ENCODE assay signal across 20 cellular contexts in the genomic region with DNA sequence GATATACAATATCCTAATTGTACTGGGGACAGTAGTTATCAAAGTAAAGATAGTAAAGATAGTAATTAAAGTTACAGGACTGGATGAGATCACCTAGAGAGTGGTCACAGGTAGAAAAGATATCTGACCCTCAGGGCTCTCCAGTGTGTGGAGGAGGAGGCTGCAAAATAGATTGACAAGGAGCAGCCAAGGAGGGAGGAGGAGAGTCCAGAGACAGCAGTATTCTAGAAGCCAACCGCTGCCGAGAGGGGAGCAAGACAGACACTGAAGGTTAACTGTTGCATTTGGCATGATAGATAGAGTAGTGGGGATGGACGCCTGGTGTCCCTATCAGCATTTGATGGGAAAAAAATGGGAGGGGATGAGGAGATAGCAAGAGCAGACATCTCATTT. TPM values are rescaled to one million over a fixed set of nuclear protein-coding genes. Genes with fewer than 3 reads are reported as not detected.
"Had no signal": no experiment of that assay in that cellular context is flagged by ENCODE, and none has a peak within 500 bp of the region (broad histone marks: within the 10 kb centered on the region; RNA-seq: fewer than 3 reads in every experiment).

No MANE protein-coding gene starts in this region.

- H3K4me1 ChIP-seq: colonic mucosa, prostate gland, transverse colon had no signal

- H3K9me3 Mint-ChIP-seq: activated CD4-positive, alpha-beta memory T cell treated with anti-CD3 and anti-CD28 coated beads, Interleukin-2, amount 10 ng/mL, durations not matched to agents 7 days and 5 days; activated T-helper 1 cell treated with anti-CD3 and anti-CD28 coated beads, Interleukin-12 subunit alpha, Interleukin-12 subunit beta, Interleukin-2, Interleukin-4 antibody, amounts not matched to agents 30 ng/mL and 10 ng/mL and 1 ng/mL, durations not matched to agents 14 hours and 24 hours and 36 hours had no signal

- H3K4me3 ChIP-seq: cardiac muscle cell, colonic mucosa, heart left ventricle, prostate gland, transverse colon had no signal

- H3K4me3 Mint-ChIP-seq: activated CD4-positive, alpha-beta memory T cell treated with anti-CD3 and anti-CD28 coated beads, Interleukin-2, amount 10 ng/mL, durations not matched to agents 7 days and 5 days; activated CD4-positive, alpha-beta T cell treated with anti-CD3 and anti-CD28 coated beads for 36 hours; activated T-helper 1 cell treated with anti-CD3 and anti-CD28 coated beads, Interleukin-12 subunit alpha, Interleukin-12 subunit beta, Interleukin-2, Interleukin-4 antibody, amounts not matched to agents 30 ng/mL and 10 ng/mL and 1 ng/mL, durations not matched to agents 14 hours and 24 hours and 36 hours; naive B cell had no signal

- H3K4me1 Mint-ChIP-seq: naive B cell had no signal

- H3K27ac ChIP-seq: cardiac muscle cell, colonic mucosa, prostate gland, transverse colon, WERI-Rb-1 had no signal

- H3K36me3 ChIP-seq: cardiac muscle cell, colonic mucosa, heart left ventricle, prostate gland, transverse colon, WERI-Rb-1 had no signal

- H3K9me3 ChIP-seq: colonic mucosa, heart left ventricle, prostate gland, transverse colon had no signal

- H3K27ac Mint-ChIP-seq: activated CD4-positive, alpha-beta memory T cell treated with anti-CD3 and anti-CD28 coated beads, Interleukin-2, amount 10 ng/mL, durations not matched to agents 7 days and 5 days; activated CD4-positive, alpha-beta T cell treated with anti-CD3 and anti-CD28 coated beads for 36 hours; activated T-helper 1 cell treated with anti-CD3 and anti-CD28 coated beads, Interleukin-12 subunit alpha, Interleukin-12 subunit beta, Interleukin-2, Interleukin-4 antibody, amounts not matched to agents 30 ng/mL and 10 ng/mL and 1 ng/mL, durations not matched to agents 14 hours and 24 hours and 36 hours; naive B cell had no signal

- DNase-seq: activated CD4-positive, alpha-beta memory T cell treated with anti-CD3 and anti-CD28 coated beads, Interleukin-2, amount 10 ng/mL, durations not matched to agents 7 days and 5 days; activated CD4-positive, alpha-beta T cell treated with anti-CD3 and anti-CD28 coated beads for 36 hours; activated CD8-positive, alpha-beta memory T cell treated with anti-CD3 and anti-CD28 coated beads, Interleukin-2, amount 50 U/mL, for 4 hours; activated naive CD4-positive, alpha-beta T cell; colonic mucosa; effector CD4-positive, alpha-beta T cell; foreskin melanocyte; midbrain; naive B cell; stimulated activated CD4-positive, alpha-beta T cell treated with anti-CD3 and anti-CD28 coated beads, Interleukin-2, amount 100 ng/mL, for 24 hours; stimulated activated naive CD4-positive, alpha-beta T cell; substantia nigra; T1000; transverse colon; WERI-Rb-1 had no signal

- H3K27me3 ChIP-seq: cardiac muscle cell, colonic mucosa, heart left ventricle, transverse colon had no signal

RNA-seq across cellular contexts. Expression of gene F2RL1, which starts 17.0 kb away (rescaled TPM):
- total RNA-seq: cardiac muscle cell had no signal

RNA-seq across cellular contexts. Expression of gene S100Z, which starts 48.0 kb away (rescaled TPM):
- total RNA-seq: colonic mucosa, lower leg skin had no signal
